In genomic region chr1:89269277-89269676, GRCh38 we compare ENCODE assay signal across 21 cellular contexts. TPM values are rescaled to one million over a fixed set of nuclear protein-coding genes. Genes with fewer than 3 reads are reported as not detected.
DNase-seq lines count a peak whose midpoint lies in the region; ATAC-seq and TF ChIP-seq lines count a peak whose summit lies in the region.
"Had no signal": no experiment of that assay in that cellular context is flagged by ENCODE, and none has a peak within 500 bp of the region (broad histone marks: within the 10 kb centered on the region; RNA-seq: fewer than 3 reads in every experiment).

No MANE protein-coding gene starts in this region.

- DNase-seq in activated CD4-positive, alpha-beta T cell treated with anti-CD3 and anti-CD28 coated beads for 36 hours = no peak
- DNase-seq in activated CD4-positive, alpha-beta T cell treated with anti-CD3 and anti-CD28 coated beads for 4 hours = no peak
- DNase-seq in CD4-positive, alpha-beta T cell = no peak
- peak; percentile 82 for DNase-seq in NB4 (ENCODE audit: low read depth)
- DNase-seq in activated naive CD8-positive, alpha-beta T cell treated with anti-CD3 and anti-CD28 coated beads, Interleukin-2, amount 50 U/mL, for 24 hours = no peak
- no peak for DNase-seq in GM10248 (ENCODE audit: extremely low spot score)
- no peak for DNase-seq in NCI-H187 treated with DMSO at 0.1 percent for 48 hours (lab: John Stamatoyannopoulos, UW)
- no peak for DNase-seq in endothelial cell (ENCODE audit: low spot score)
- DNase-seq: activated CD4-positive, alpha-beta T cell treated with anti-CD3 and anti-CD28 coated beads for 1 hour; amygdala; DMS 273 treated with DMSO at 0.1 percent for 48 hours; head of caudate nucleus; NCI-H1436 treated with DMSO at 0.1 percent for 48 hours; NCI-H524; posterior cingulate gyrus; RPMI8226 had no signal

- intact Hi-C loops in activated CD4-positive, alpha-beta T cell treated with anti-CD3 and anti-CD28 coated beads for 36 hours (cut with DNase I, micrococcal nuclease) = no loop called here
- intact Hi-C loops in CD4-positive, alpha-beta T cell (cut with DNase I, micrococcal nuclease) = loop anchor here in 1 of 2 experiments (5.0 kb wide), 1 partner anchor 67 kb away; no protein-coding TSS in a partner anchor

- peaks cover 59% of the 10 kb centered on the region for H3K4me1 Mint-ChIP-seq in activated CD4-positive, alpha-beta T cell treated with anti-CD3 and anti-CD28 coated beads for 36 hours
- H3K4me1 Mint-ChIP-seq in CD4-positive, alpha-beta T cell (ENCODE audit: low read depth) = peaks cover 71% of the 10 kb centered on the region
- H3K4me1 Mint-ChIP-seq in activated naive CD8-positive, alpha-beta T cell treated with anti-CD3 and anti-CD28 coated beads, Interleukin-2, amount 50 U/mL, for 24 hours = peaks cover 64% of the 10 kb centered on the region
- peaks cover 3% of the 10 kb centered on the region for H3K4me1 Mint-ChIP-seq in endothelial cell (ENCODE audit: unreplicated experiment)
- H3K4me1 Mint-ChIP-seq: neural crest cell had no signal

- TF ChIP-seq POLR2A in NB4 (IDR thresholded peaks at IDR 0.05; ENCODE audit: extremely low read depth, insufficient read length) = no peak

- no peak for TF ChIP-seq CTCF in CD4-positive, alpha-beta T cell (IDR thresholded peaks at IDR 0.05)
- TF ChIP-seq CTCF in NB4 (IDR thresholded peaks at IDR 0.05; ENCODE audit: low read depth, low read length) (no peak), GM10248 (IDR thresholded peaks at IDR 0.05; ENCODE audit: control extremely low read depth, extremely low read depth, low read depth, missing control alignments) (no peak), endothelial cell (IDR thresholded peaks at IDR 0.05; ENCODE audit: unreplicated experiment) (no peak)

- H3K27me3 ChIP-seq in CD4-positive, alpha-beta T cell (ENCODE audit: control insufficient read depth, insufficient read depth, low read length) = no peaks in the 10 kb centered on the region

- peak overlapping the region; percentile 58 for H3K27ac Mint-ChIP-seq in activated CD4-positive, alpha-beta T cell treated with anti-CD3 and anti-CD28 coated beads for 36 hours
- H3K27ac Mint-ChIP-seq in CD4-positive, alpha-beta T cell = peak overlapping the region; percentile 89
- H3K27ac Mint-ChIP-seq in activated naive CD8-positive, alpha-beta T cell treated with anti-CD3 and anti-CD28 coated beads, Interleukin-2, amount 50 U/mL, for 24 hours = no peak overlapping the region
- H3K27ac Mint-ChIP-seq in endothelial cell (ENCODE audit: unreplicated experiment) = no peak overlapping the region
- H3K27ac Mint-ChIP-seq: mesothelial cell of epicardium had no signal

- POLR2A ChIA-PET in activated CD4-positive, alpha-beta T cell treated with anti-CD3 and anti-CD28 coated beads for 36 hours (lab: Charles Lee) = no interaction called here
- POLR2A ChIA-PET in CD4-positive, alpha-beta T cell (lab: Charles Lee) = interaction anchor here (0.7 to 10.5 kb wide), 6 partner anchors 9 to 142 kb away, joined by 3 to 154 read pairs (median 63); partner anchors contain the start of gene GBP4
- POLR2A ChIA-PET in GM10248 (lab: Yijun Ruan, JAX) = no interaction called here

- peaks cover 5% of the 10 kb centered on the region for H3K9me3 Mint-ChIP-seq in activated CD4-positive, alpha-beta T cell treated with anti-CD3 and anti-CD28 coated beads for 36 hours (ENCODE audit: low read depth)
- H3K9me3 Mint-ChIP-seq in CD4-positive, alpha-beta T cell = peaks cover 2% of the 10 kb centered on the region
- peaks cover 4% of the 10 kb centered on the region for H3K9me3 Mint-ChIP-seq in activated naive CD8-positive, alpha-beta T cell treated with anti-CD3 and anti-CD28 coated beads, Interleukin-2, amount 50 U/mL, for 24 hours
- H3K9me3 Mint-ChIP-seq in endothelial cell (ENCODE audit: unreplicated experiment) = no peaks in the 10 kb centered on the region
- H3K9me3 Mint-ChIP-seq: mesothelial cell of epicardium, neural crest cell had no signal

- H3K9me3 ChIP-seq in CD4-positive, alpha-beta T cell (ENCODE audit: control insufficient read depth, low read length) = no peaks in the 10 kb centered on the region
- H3K9me3 ChIP-seq: A549, thoracic aorta had no signal

- no peaks in the 10 kb centered on the region for H3K27me3 Mint-ChIP-seq in activated CD4-positive, alpha-beta T cell treated with anti-CD3 and anti-CD28 coated beads for 36 hours
- no peaks in the 10 kb centered on the region for H3K27me3 Mint-ChIP-seq in CD4-positive, alpha-beta T cell
- H3K27me3 Mint-ChIP-seq in activated naive CD8-positive, alpha-beta T cell treated with anti-CD3 and anti-CD28 coated beads, Interleukin-2, amount 50 U/mL, for 24 hours = no peaks in the 10 kb centered on the region
- peaks cover 1% of the 10 kb centered on the region for H3K27me3 Mint-ChIP-seq in endothelial cell (ENCODE audit: unreplicated experiment)

- no peak overlapping the region for H3K27ac ChIP-seq in CD4-positive, alpha-beta T cell (ENCODE audit: low read depth, low read length)
- H3K27ac ChIP-seq: A549, SK-N-MC, thoracic aorta had no signal

- H3K36me3 Mint-ChIP-seq in activated CD4-positive, alpha-beta T cell treated with anti-CD3 and anti-CD28 coated beads for 36 hours (ENCODE audit: low read depth) = peaks cover 71% of the 10 kb centered on the region
- peaks cover 74% of the 10 kb centered on the region for H3K36me3 Mint-ChIP-seq in CD4-positive, alpha-beta T cell (ENCODE audit: low read depth)
- H3K36me3 Mint-ChIP-seq in activated naive CD8-positive, alpha-beta T cell treated with anti-CD3 and anti-CD28 coated beads, Interleukin-2, amount 50 U/mL, for 24 hours (ENCODE audit: low read depth) = peaks cover 57% of the 10 kb centered on the region
- peaks cover 2% of the 10 kb centered on the region for H3K36me3 Mint-ChIP-seq in endothelial cell (ENCODE audit: low read depth, unreplicated experiment)
- H3K36me3 Mint-ChIP-seq: mesothelial cell of epicardium had no signal

- ATAC-seq in activated CD4-positive, alpha-beta T cell treated with anti-CD3 and anti-CD28 coated beads for 36 hours = no peak
- ATAC-seq in CD4-positive, alpha-beta T cell (ENCODE audit: poor library complexity) = no peak
- ATAC-seq in activated naive CD8-positive, alpha-beta T cell treated with anti-CD3 and anti-CD28 coated beads, Interleukin-2, amount 50 U/mL, for 24 hours = no peak
- ATAC-seq: A549 had no signal

- CTCF ChIA-PET in activated CD4-positive, alpha-beta T cell treated with anti-CD3 and anti-CD28 coated beads for 36 hours (lab: Charles Lee) = interaction anchor here (0.7 to 1.7 kb wide), 5 partner anchors 12 to 270 kb away, joined by 3 to 5 read pairs (median 3); no protein-coding TSS in a partner anchor
- CTCF ChIA-PET in CD4-positive, alpha-beta T cell (lab: Charles Lee) = interaction anchor here (0.6 to 1.2 kb wide), 2 partner anchors 152 to 353 kb away, joined by 3 to 4 read pairs; no protein-coding TSS in a partner anchor
- CTCF ChIA-PET in GM10248 (lab: Yijun Ruan, JAX) = interaction anchor here (0.6 to 2.8 kb wide), 4 partner anchors 11 to 270 kb away, joined by 3 to 12 read pairs (median 4); no protein-coding TSS in a partner anchor

- peak overlapping the region; percentile 98 for H3K4me3 Mint-ChIP-seq in activated CD4-positive, alpha-beta T cell treated with anti-CD3 and anti-CD28 coated beads for 36 hours
- H3K4me3 Mint-ChIP-seq in CD4-positive, alpha-beta T cell = peak overlapping the region; percentile 72
- peak overlapping the region; percentile 98 for H3K4me3 Mint-ChIP-seq in activated naive CD8-positive, alpha-beta T cell treated with anti-CD3 and anti-CD28 coated beads, Interleukin-2, amount 50 U/mL, for 24 hours
- no peak overlapping the region for H3K4me3 Mint-ChIP-seq in endothelial cell (ENCODE audit: unreplicated experiment)
- H3K4me3 Mint-ChIP-seq: mesothelial cell of epicardium, neural crest cell had no signal

- H3K4me3 ChIP-seq in NB4 (ENCODE audit: low read depth, low read length) = no peak overlapping the region
- H3K4me3 ChIP-seq: A549, SK-N-MC, thoracic aorta had no signal

RNA-seq across cellular contexts. Expression of gene GBP5, which starts 3.4 kb away (rescaled TPM):
- total RNA-seq in activated CD4-positive, alpha-beta T cell treated with anti-CD3 and anti-CD28 coated beads for 36 hours = 100 to 1,000 TPM; 122 to 137 TPM
- total RNA-seq in CD4-positive, alpha-beta T cell = 10 to 100 TPM; 51.4 to 52.9 TPM
- total RNA-seq in endothelial cell (ENCODE audit: unreplicated experiment) = 2.6 TPM
- total RNA-seq: mesothelial cell of epicardium, neural crest cell had no signal

Comparison
In these comparisons a context has a peak if more than half of its experiments do, and no peak if none do; other contexts are left out.
1. H3K27ac Mint-ChIP-seq: peak in activated CD4-positive, alpha-beta T cell treated with anti-CD3 and anti-CD28 coated beads for 36 hours (single experiment) and CD4-positive, alpha-beta T cell (single experiment); none in activated naive CD8-positive, alpha-beta T cell treated with anti-CD3 and anti-CD28 coated beads, Interleukin-2, amount 50 U/mL, for 24 hours (single experiment) and endothelial cell (single experiment).
2. RNA of gene GBP5, which starts 3.4 kb away (total RNA-seq): 122 to 137 TPM in activated CD4-positive, alpha-beta T cell treated with anti-CD3 and anti-CD28 coated beads for 36 hours and 51.4 to 52.9 TPM in CD4-positive, alpha-beta T cell; 2.6 TPM in endothelial cell (single experiment); every median in the first group is over 10 times any median in the second.